ENCODE assay signal across 19 cellular contexts in the genomic region with DNA sequence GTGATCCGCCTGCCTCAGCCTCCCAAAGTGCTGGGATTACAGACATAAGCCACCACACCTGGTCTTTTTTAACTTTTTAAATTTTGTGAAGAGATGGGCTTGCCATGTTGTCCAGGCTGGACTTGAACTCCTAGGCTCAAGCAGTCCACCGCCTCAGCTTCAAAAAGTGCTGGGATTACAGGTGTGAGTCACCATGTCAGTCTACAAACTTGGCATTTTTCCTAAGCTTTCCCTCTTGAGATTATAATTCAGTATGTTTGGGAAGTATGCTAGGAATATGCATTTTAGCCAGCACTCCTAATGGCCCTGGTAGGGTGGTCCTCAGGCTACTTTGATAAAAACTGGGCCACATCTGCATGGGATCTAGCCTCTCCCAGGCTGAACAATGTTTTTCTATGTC. TPM values are rescaled to one million over a fixed set of nuclear protein-coding genes. Genes with fewer than 3 reads are reported as not detected.
DNase-seq lines count a peak whose midpoint lies in the region; ATAC-seq and TF ChIP-seq lines count a peak whose summit lies in the region.
"Had no signal": no experiment of that assay in that cellular context is flagged by ENCODE, and none has a peak within 500 bp of the region (broad histone marks: within the 10 kb centered on the region; RNA-seq: fewer than 3 reads in every experiment).

No MANE protein-coding gene starts in this region.

- intact Hi-C loops in activated CD4-positive, alpha-beta T cell treated with anti-CD3 and anti-CD28 coated beads for 36 hours (cut with DNase I, micrococcal nuclease), result no loop called here

- ATAC-seq in activated T-cell treated with anti-CD3 and anti-CD28 coated beads, Interleukin-2, amount 50 U/mL, for 4 hours, result no peak
- no peak for ATAC-seq in activated CD4-positive, alpha-beta T cell treated with anti-CD3 and anti-CD28 coated beads for 36 hours
- ATAC-seq: GM12878 had no signal

- H4K20me1 ChIP-seq in osteoblast (ENCODE audit: insufficient read depth, low read length), result peaks cover 8% of the 10 kb centered on the region
- H4K20me1 ChIP-seq: BLaER1 had no signal

- H3K4me2 ChIP-seq in osteoblast (ENCODE audit: insufficient read depth, low read length), result no peak overlapping the region
- H3K4me2 ChIP-seq: BLaER1 had no signal

- H3K79me2 ChIP-seq in osteoblast (ENCODE audit: insufficient read depth, low read length), result peaks cover 33% of the 10 kb centered on the region

- no peak overlapping the region for H3K27ac ChIP-seq in osteoblast (ENCODE audit: low read depth, low read length)
- H3K27ac ChIP-seq: BLaER1 had no signal

- no peak overlapping the region for H2AFZ ChIP-seq in osteoblast (ENCODE audit: low read length)

- CTCF ChIA-PET in activated CD4-positive, alpha-beta T cell treated with anti-CD3 and anti-CD28 coated beads for 36 hours (lab: Charles Lee), result interaction anchor here (0.7 to 1.1 kb wide), 3 partner anchors 11 to 225 kb away, joined by 3 read pairs; no protein-coding TSS in a partner anchor

- no peaks in the 10 kb centered on the region for H3K27me3 Mint-ChIP-seq in activated T-cell treated with anti-CD3 and anti-CD28 coated beads, Interleukin-2, amount 50 U/mL, for 24 hours
- no peaks in the 10 kb centered on the region for H3K27me3 Mint-ChIP-seq in activated T-cell treated with anti-CD3 and anti-CD28 coated beads, Interleukin-2, amount 50 U/mL, for 4 hours (ENCODE audit: low read depth)
- H3K27me3 Mint-ChIP-seq in activated CD4-positive, alpha-beta T cell treated with anti-CD3 and anti-CD28 coated beads for 36 hours, result no peaks in the 10 kb centered on the region
- H3K27me3 Mint-ChIP-seq: IgD-negative memory B cell had no signal

- no peak overlapping the region for H3K4me3 ChIP-seq in osteoblast (ENCODE audit: insufficient read depth, low read length)
- H3K4me3 ChIP-seq: BLaER1, GM12878, HAP-1 had no signal

- H3K36me3 Mint-ChIP-seq in activated T-cell treated with anti-CD3 and anti-CD28 coated beads, Interleukin-2, amount 50 U/mL, for 24 hours (ENCODE audit: low read depth), result peaks cover 89% of the 10 kb centered on the region
- H3K36me3 Mint-ChIP-seq in activated T-cell treated with anti-CD3 and anti-CD28 coated beads, Interleukin-2, amount 50 U/mL, for 4 hours (ENCODE audit: insufficient read depth), result peaks cover 36% of the 10 kb centered on the region
- peaks cover 40% of the 10 kb centered on the region for H3K36me3 Mint-ChIP-seq in activated CD4-positive, alpha-beta T cell treated with anti-CD3 and anti-CD28 coated beads for 36 hours (ENCODE audit: low read depth)

- no peak for TF ChIP-seq CTCF in osteoblast (IDR thresholded peaks at IDR 0.05; ENCODE audit: extremely low read depth, low read depth, low read length)

- no peaks in the 10 kb centered on the region for H3K9me3 Mint-ChIP-seq in activated T-cell treated with anti-CD3 and anti-CD28 coated beads, Interleukin-2, amount 50 U/mL, for 24 hours
- no peaks in the 10 kb centered on the region for H3K9me3 Mint-ChIP-seq in activated T-cell treated with anti-CD3 and anti-CD28 coated beads, Interleukin-2, amount 50 U/mL, for 4 hours
- H3K9me3 Mint-ChIP-seq in activated CD4-positive, alpha-beta T cell treated with anti-CD3 and anti-CD28 coated beads for 36 hours (ENCODE audit: low read depth), result no peaks in the 10 kb centered on the region
- H3K9me3 Mint-ChIP-seq: IgD-negative memory B cell had no signal

- DNase-seq in activated T-cell treated with anti-CD3 and anti-CD28 coated beads, Interleukin-2, amount 50 U/mL, for 24 hours, result no peak
- no peak for DNase-seq in activated T-cell treated with anti-CD3 and anti-CD28 coated beads, Interleukin-2, amount 50 U/mL, for 4 hours
- DNase-seq in EL (peak; percentile 36), RPMI7951 (ENCODE audit: low read depth) (peak; percentile 45), fibroblast of peridontal ligament (ENCODE audit: extremely low read depth) (peak; percentile 42), mesenteric fat pad (ENCODE audit: low spot score) (no peak), osteoblast (ENCODE audit: insufficient read length, low spot score, missing footprints) (no peak)
- DNase-seq in activated CD4-positive, alpha-beta T cell treated with anti-CD3 and anti-CD28 coated beads for 36 hours, result no peak
- DNase-seq: 8988T, COR-L47, DMS153, NCI-H1436 treated with DMSO at 0.1 percent for 48 hours, NCI-H2081, NCI-H510A treated with DMSO at 0.1 percent for 48 hours, RPMI8226 had no signal

- H3K27me3 ChIP-seq in osteoblast (ENCODE audit: insufficient read depth, low read length), result no peaks in the 10 kb centered on the region
- H3K27me3 ChIP-seq: BLaER1 had no signal

- peaks cover 39% of the 10 kb centered on the region for H3K4me1 Mint-ChIP-seq in activated T-cell treated with anti-CD3 and anti-CD28 coated beads, Interleukin-2, amount 50 U/mL, for 24 hours (ENCODE audit: low read depth)
- peaks cover 20% of the 10 kb centered on the region for H3K4me1 Mint-ChIP-seq in activated T-cell treated with anti-CD3 and anti-CD28 coated beads, Interleukin-2, amount 50 U/mL, for 4 hours (ENCODE audit: low read depth)
- H3K4me1 Mint-ChIP-seq in activated CD4-positive, alpha-beta T cell treated with anti-CD3 and anti-CD28 coated beads for 36 hours, result peaks cover 28% of the 10 kb centered on the region

- no peaks in the 10 kb centered on the region for H3K9me3 ChIP-seq in osteoblast (ENCODE audit: low read depth, low read length)
- H3K9me3 ChIP-seq: BLaER1, HAP-1 had no signal

- POLR2A ChIA-PET in activated CD4-positive, alpha-beta T cell treated with anti-CD3 and anti-CD28 coated beads for 36 hours (lab: Charles Lee), result no interaction called here

- H3K4me1 ChIP-seq in osteoblast (ENCODE audit: insufficient read depth, low read length), result peaks cover 20% of the 10 kb centered on the region

- peak overlapping the region; percentile 69 for H3K27ac Mint-ChIP-seq in activated T-cell treated with anti-CD3 and anti-CD28 coated beads, Interleukin-2, amount 50 U/mL, for 24 hours
- no peak overlapping the region for H3K27ac Mint-ChIP-seq in activated CD4-positive, alpha-beta T cell treated with anti-CD3 and anti-CD28 coated beads for 36 hours

- H3K4me3 Mint-ChIP-seq in activated T-cell treated with anti-CD3 and anti-CD28 coated beads, Interleukin-2, amount 50 U/mL, for 24 hours, result no peak overlapping the region
- no peak overlapping the region for H3K4me3 Mint-ChIP-seq in activated T-cell treated with anti-CD3 and anti-CD28 coated beads, Interleukin-2, amount 50 U/mL, for 4 hours
- H3K4me3 Mint-ChIP-seq in activated CD4-positive, alpha-beta T cell treated with anti-CD3 and anti-CD28 coated beads for 36 hours, result no peak overlapping the region
- H3K4me3 Mint-ChIP-seq: IgD-negative memory B cell had no signal

- peaks cover 58% of the 10 kb centered on the region for H3K36me3 ChIP-seq in osteoblast (ENCODE audit: insufficient read depth, low read length)

RNA-seq across cellular contexts. Expression of a gene that starts 4.4 kb away (rescaled TPM):
- total RNA-seq in activated T-cell treated with anti-CD3 and anti-CD28 coated beads, Interleukin-2, amount 50 U/mL, for 4 hours, result 10 to 100 TPM; 31.1 to 38.8 (median 36.0) TPM
- total RNA-seq in RPMI7951 (2014; rRNA removed; shearing (Covaris generic)), result 29.7 and 32.7 TPM in 2 replicates
- total RNA-seq in mesenteric fat pad (20.3 TPM), osteoblast (34.5 and 35.1 TPM in 2 replicates)
- total RNA-seq in activated CD4-positive, alpha-beta T cell treated with anti-CD3 and anti-CD28 coated beads for 36 hours, result 10 to 100 TPM; 12.4 to 13.3 TPM

RNA-seq across cellular contexts. Expression of a gene that starts 8.3 kb away (rescaled TPM):
- 10 to 100 TPM in 1 of 3 donors, 1 to 10 TPM in 2; 9.1 to 12.0 (median 9.3) TPM for total RNA-seq in activated T-cell treated with anti-CD3 and anti-CD28 coated beads, Interleukin-2, amount 50 U/mL, for 4 hours
- 29.2 and 36.2 TPM in 2 replicates for total RNA-seq in RPMI7951 (2014; rRNA removed; shearing (Covaris generic))
- total RNA-seq in mesenteric fat pad, result 67.0 TPM
- 1 to 10 TPM; 2.7 to 4.0 TPM for total RNA-seq in activated CD4-positive, alpha-beta T cell treated with anti-CD3 and anti-CD28 coated beads for 36 hours
- 6.9 and 8.5 TPM in 2 replicates for total RNA-seq in osteoblast

RNA-seq across cellular contexts. Expression of a gene that starts 48.9 kb away (rescaled TPM):
- 1 to 10 TPM; 6.3 to 9.3 (median 6.6) TPM for total RNA-seq in activated T-cell treated with anti-CD3 and anti-CD28 coated beads, Interleukin-2, amount 50 U/mL, for 4 hours
- 7.8 and 15.5 TPM in 2 replicates for total RNA-seq in RPMI7951 (2014; rRNA removed; shearing (Covaris generic))
- total RNA-seq in mesenteric fat pad, result 7.9 TPM
- 1 to 10 TPM; 5.1 to 5.4 TPM for total RNA-seq in activated CD4-positive, alpha-beta T cell treated with anti-CD3 and anti-CD28 coated beads for 36 hours
- total RNA-seq in osteoblast, result 14.1 and 14.7 TPM in 2 replicates

Comparison
In these comparisons a context has a peak if more than half of its experiments do, and no peak if none do; other contexts are left out.
1. DNase-seq: peak in EL (single experiment), RPMI7951 (single experiment) and fibroblast of peridontal ligament (single experiment); none in activated T-cell treated with anti-CD3 and anti-CD28 coated beads, Interleukin-2, amount 50 U/mL, for 24 hours (single experiment), activated T-cell treated with anti-CD3 and anti-CD28 coated beads, Interleukin-2, amount 50 U/mL, for 4 hours (single experiment), mesenteric fat pad (single experiment), activated CD4-positive, alpha-beta T cell treated with anti-CD3 and anti-CD28 coated beads for 36 hours (single experiment) and osteoblast (single experiment).